8 cellular contexts compared by ENCODE assay signal in genomic region chr9:89661956-89662717, GRCh38. TPM values are rescaled to one million over a fixed set of nuclear protein-coding genes. Genes with fewer than 3 reads are reported as not detected.
DNase-seq lines count a peak whose midpoint lies in the region; ATAC-seq and TF ChIP-seq lines count a peak whose summit lies in the region.

No MANE protein-coding gene starts in this region.

- peak; percentile 98 for ATAC-seq in RWPE2 (ENCODE audit: low read depth)
- peak; percentile 85 for ATAC-seq in lung (ENCODE audit: insufficient read depth, low FRiP score)
- no peak for ATAC-seq in GM19463 (IDR thresholded peaks at IDR 0.05; ENCODE audit: unreplicated experiment)

- intact Hi-C loops in testis (cut with DNase I; ENCODE audit: low total_unique reads), result loop anchor here (2.0 kb wide), 1 partner anchor 21 kb away; no protein-coding TSS in a partner anchor

- TF ChIP-seq POLR2A in testis (IDR thresholded peaks at IDR 0.05), result no peak

- H3K36me3 ChIP-seq in RWPE2 (ENCODE audit: low read depth), result no peaks in the 10 kb centered on the region
- no peaks in the 10 kb centered on the region for H3K36me3 ChIP-seq in lung (ENCODE audit: control insufficient read depth in 2 of 2, insufficient read depth in 2 of 2, low read length in 2 of 2)
- H3K36me3 ChIP-seq in testis (ENCODE audit: low read depth, missing control alignments), result no peaks in the 10 kb centered on the region

- H3K27me3 ChIP-seq in RWPE2 (ENCODE audit: insufficient read depth, poor library complexity, severe bottlenecking) (no peaks in the 10 kb centered on the region), lung (ENCODE audit: control insufficient read depth, insufficient read depth) (no peaks in the 10 kb centered on the region), testis (no peaks in the 10 kb centered on the region)

- H3K27ac ChIP-seq in RWPE2 (ENCODE audit: poor library complexity, severe bottlenecking) (no peak overlapping the region), lung (ENCODE audit: low read depth in 1 of 2, low read length in 1 of 2) (peak overlapping the region; percentile 58 to 90), testis (peak overlapping the region; percentile 53 to 82)

- in situ Hi-C loops in KBM-7 (cut with MboI; ENCODE audit: low pct_unique_long_range_greater_than_20kb, low sequenced_read_pairs), result no loop called here

- TF ChIP-seq CTCF in RWPE2 (IDR thresholded peaks at IDR 0.05; ENCODE audit: poor library complexity, severe bottlenecking) (no peak), lung (IDR thresholded peaks at IDR 0.05; ENCODE audit: control extremely low read depth, extremely low read depth) (no peak), testis (IDR thresholded peaks at IDR 0.05) (no peak)

- peaks cover 6% of the 10 kb centered on the region for H3K4me1 ChIP-seq in RWPE2 (ENCODE audit: insufficient read depth, poor library complexity, severe bottlenecking)
- peaks cover 0 to 36% of the 10 kb centered on the region in 2 donors for H3K4me1 ChIP-seq in lung (ENCODE audit: control insufficient read depth in 2 of 2, insufficient read depth in 2 of 2, low read length in 2 of 2)
- peaks cover 27% of the 10 kb centered on the region for H3K4me1 ChIP-seq in testis

- 31 to 40% methylated on average over 21 of the region's 21 CpGs for WGBS in lung, 2 donors
- WGBS in testis, 2 donors, result 0 to 16% methylated on average over 3 to 21 of the region's 21 CpGs

- H3K9me3 ChIP-seq in RWPE2 (ENCODE audit: severe bottlenecking) (no peaks in the 10 kb centered on the region), lung (ENCODE audit: control insufficient read depth in 2 of 2, insufficient read depth in 1 of 2, low read length in 1 of 2) (no peaks in the 10 kb centered on the region), testis (no peaks in the 10 kb centered on the region)

- peak; percentile 88 for DNase-seq in HuH-7.5 (ENCODE audit: low spot score)
- DNase-seq in RWPE2 (ENCODE audit: low spot score), result peak; percentile 90
- peak; percentile 86 for DNase-seq in epidermal melanocyte (ENCODE audit: insufficient read length, low spot score)
- DNase-seq in lung (ENCODE audit: low spot score), result peak; percentile 98
- DNase-seq in testis, result peak; percentile 99
- no peak for DNase-seq in activated CD4-positive, CD25-positive, alpha-beta regulatory T cell treated with anti-CD3 and anti-CD28 coated beads, Interleukin-2, amount 50 U/mL, for 72 hours
- DNase-seq in KBM-7, result no peak

- no peak overlapping the region for H3K4me3 ChIP-seq in RWPE2 (ENCODE audit: severe bottlenecking)
- H3K4me3 ChIP-seq in lung, result no peak overlapping the region
- H3K4me3 ChIP-seq in testis, result peak overlapping the region; percentile 3 to 34

RNA-seq across cellular contexts. Expression of gene GADD45G, which starts 57.3 kb away (rescaled TPM):
- total RNA-seq in lung (10 to 100 TPM in 1 of 2 donors, 1 to 10 TPM in 1; 9.9 to 36.6 TPM), testis (10 to 100 TPM; 66.1 to 72.8 TPM)
- polyA plus RNA-seq in lung (10 to 100 TPM; 30.4 to 70.3 TPM), testis (ENCODE audit: insufficient read depth, low read depth, low replicate concordance) (29.1 TPM)

Comparison
In these comparisons a context has a peak if more than half of its experiments do, and no peak if none do; other contexts are left out.
1. DNase-seq: peak in HuH-7.5 (single experiment), RWPE2 (single experiment), epidermal melanocyte (single experiment), lung (single experiment) and testis (single experiment); none in activated CD4-positive, CD25-positive, alpha-beta regulatory T cell treated with anti-CD3 and anti-CD28 coated beads, Interleukin-2, amount 50 U/mL, for 72 hours (single experiment) and KBM-7 (single experiment).
2. H3K4me3 ChIP-seq: peak in testis (2 of 2); none in RWPE2 (single experiment) and lung (single experiment).